In genomic region chr4:139453371-139454110, GRCh38 we compare ENCODE assay signal across 8 cellular contexts. TPM values are rescaled to one million over a fixed set of nuclear protein-coding genes. Genes with fewer than 3 reads are reported as not detected.
DNase-seq lines count a peak whose midpoint lies in the region; ATAC-seq and TF ChIP-seq lines count a peak whose summit lies in the region.

No MANE protein-coding gene starts in this region.

- peak overlapping the region; percentile 86 for H3K4me3 ChIP-seq in epithelial cell of proximal tubule (ENCODE audit: low read depth, low read length)

- no peak for TF ChIP-seq RAD21 in Ishikawa (IDR thresholded peaks at IDR 0.05; ENCODE audit: low read depth)

- ATAC-seq in GM21619 (IDR thresholded peaks at IDR 0.05; ENCODE audit: unreplicated experiment), result peak; percentile 87

- TF ChIP-seq EP300 in Ishikawa (IDR thresholded peaks at IDR 0.05; ENCODE audit: borderline replicate concordance), result peak; percentile 36; the same call in 1 of the 2 replicates

- TF ChIP-seq CTCF in epithelial cell of proximal tubule (conservative IDR thresholded peaks at IDR 0.05; ENCODE audit: low read depth, low read length), result peak; percentile 1

- peak; percentile 84 for DNase-seq in DMS53 treated with DMSO at 0.1 percent for 48 hours (lab: John Stamatoyannopoulos, UW; ENCODE audit: unreplicated experiment)
- peak; percentile 99 for DNase-seq in OCI-M1 (lab: John Stamatoyannopoulos, UW)
- peak; percentile 98 for DNase-seq in activated T-cell treated with anti-CD3 and anti-CD28 coated beads, Interleukin-2, amount 50 U/mL, for 1 hour
- DNase-seq in epithelial cell of proximal tubule (ENCODE audit: low read depth), result peak; percentile 57
- peak; percentile 98 for DNase-seq in mucosa of gallbladder (ENCODE audit: low spot score)
- peak; percentile 92 for DNase-seq in stimulated activated CD8-positive, alpha-beta memory T cell treated with anti-CD3 and anti-CD28 coated beads, Interleukin-4, amount 100 ng/mL, for 24 hours (ENCODE audit: low read depth)

TF ChIP-seq in Ishikawa, 13 proteins besides CTCF, POLR2A, EP300 and RAD21:
- no peak for TF ChIP-seq TEAD4 (IDR thresholded peaks at IDR 0.05)
- peak; percentile 20; the same call in 1 of the 2 replicates for TF ChIP-seq CEBPB (IDR thresholded peaks at IDR 0.05)
- TF ChIP-seq FOXM1 (IDR thresholded peaks at IDR 0.05; ENCODE audit: borderline replicate concordance, low read depth), result no peak
- TF ChIP-seq TAF1 (IDR thresholded peaks at IDR 0.05; ENCODE audit: low read depth), result peak; percentile 71
- TF ChIP-seq USF1 (IDR thresholded peaks at IDR 0.05), result no peak
- TF ChIP-seq NFIC (IDR thresholded peaks at IDR 0.05), result no peak; the same call in 1 of the 2 replicates
- TF ChIP-seq YY1 (IDR thresholded peaks at IDR 0.05; ENCODE audit: low read depth), result peak; percentile 68; the same call in 1 of the 2 replicates
- no peak for TF ChIP-seq REST (IDR thresholded peaks at IDR 0.05; ENCODE audit: low read depth)
- TF ChIP-seq EGR1 (IDR thresholded peaks at IDR 0.05), result peak; percentile 81
- TF ChIP-seq ZBTB7A (IDR thresholded peaks at IDR 0.05; ENCODE audit: low read depth), result 0 out of 2 replicates have a peak, but pooled peaks have one; percentile 50
- peak; percentile 4 for TF ChIP-seq MAX (IDR thresholded peaks at IDR 0.05)
- peak; percentile 34 for TF ChIP-seq TCF12 (IDR thresholded peaks at IDR 0.05; ENCODE audit: low read depth)
- TF ChIP-seq CREB1 (IDR thresholded peaks at IDR 0.05; ENCODE audit: low read depth), result no peak; the same call in 1 of the 2 replicates
TF ChIP-seq in Ishikawa: peak in this region for 7.

RNA-seq across cellular contexts. Expression of gene RAB33B, which starts 0.4 kb away (rescaled TPM):
- total RNA-seq in epithelial cell of proximal tubule (3.9 and 5.9 TPM in 2 replicates), mucosa of gallbladder (9.8 TPM)

Comparison
In these comparisons a context has a peak if more than half of its experiments do, and no peak if none do; other contexts are left out.
1. Peak in every context shown above with its lines: DNase-seq, ATAC-seq and H3K4me3 ChIP-seq.